In genomic region chr4:113146876-113147358, GRCh38 we compare ENCODE assay signal across 8 cellular contexts.
DNase-seq lines count a peak whose midpoint lies in the region; ATAC-seq and TF ChIP-seq lines count a peak whose summit lies in the region.

No MANE protein-coding gene starts in this region.

- H3K4me1 Mint-ChIP-seq in nephron progenitor cell: peaks cover 53% of the 10 kb centered on the region

- H3K36me3 Mint-ChIP-seq in nephron progenitor cell (ENCODE audit: low read depth): peaks cover 6% of the 10 kb centered on the region

- no peaks in the 10 kb centered on the region for H3K9me3 Mint-ChIP-seq in nephron progenitor cell

- H3K27me3 Mint-ChIP-seq in nephron progenitor cell (ENCODE audit: low read depth, poor library complexity): no peaks in the 10 kb centered on the region

- peak overlapping the region; percentile 78 for H3K27ac Mint-ChIP-seq in nephron progenitor cell

- TF ChIP-seq CTCF in nephron progenitor cell (IDR thresholded peaks at IDR 0.05): no peak

- ATAC-seq in GM19438 (IDR thresholded peaks at IDR 0.05; ENCODE audit: low read depth, unreplicated experiment): peak; percentile 79
- peak; percentile 69 for ATAC-seq in HG03460 (IDR thresholded peaks at IDR 0.05; ENCODE audit: unreplicated experiment)

- peak; percentile 13 for DNase-seq in AG08395 (ENCODE audit: low spot score)
- peak; percentile 15 for DNase-seq in dedifferentiated amniotic fluid mesenchymal stem cell (ENCODE audit: extremely low spot score)
- DNase-seq in nephron progenitor cell: no peak
- no peak for DNase-seq in NCI-H2171 (lab: John Stamatoyannopoulos, UW)
- DNase-seq in pons (ENCODE audit: low spot score): no peak
- no peak for DNase-seq in midbrain (lab: John Stamatoyannopoulos, UW)

- peak overlapping the region; percentile 65 for H3K4me3 Mint-ChIP-seq in nephron progenitor cell

Comparison
In these comparisons a context has a peak if more than half of its experiments do, and no peak if none do; other contexts are left out.
1. DNase-seq: peak in AG08395 (single experiment) and dedifferentiated amniotic fluid mesenchymal stem cell (single experiment); none in nephron progenitor cell (single experiment), NCI-H2171 (single experiment), pons (single experiment) and midbrain (single experiment).